In genomic region chr2:115573756-115574155, GRCh38 we compare ENCODE assay signal across 23 cellular contexts.
"Had no signal": no experiment of that assay in that cellular context is flagged by ENCODE, and none has a peak within 500 bp of the region (broad histone marks: within the 10 kb centered on the region; RNA-seq: fewer than 3 reads in every experiment).

No MANE protein-coding gene starts in this region.

- H3K36me3 ChIP-seq: heart right ventricle, left lung, ovary, spleen, suprapubic skin, thoracic aorta, tibial artery, upper lobe of right lung had no signal

- H3K4me1 ChIP-seq: heart right ventricle, left lung, spleen, suprapubic skin, tibial artery, upper lobe of right lung had no signal

- H3K27ac ChIP-seq: heart right ventricle, hepatocyte, left lung, ovary, skin epidermis, spleen, suprapubic skin, thoracic aorta, tibial artery, upper lobe of right lung had no signal

- H3K9me3 ChIP-seq: ovary, thoracic aorta, tibial artery, upper lobe of right lung had no signal

- H3K27me3 ChIP-seq: heart right ventricle, hepatocyte, left lung, ovary, spleen, suprapubic skin, tibial artery, upper lobe of right lung had no signal

- ATAC-seq: heart right ventricle; left cardiac atrium; left lung; natural killer cell; right cardiac atrium; sciatic nerve; stimulated activated effector memory CD8-positive, alpha-beta T cell treated with anti-CD3 and anti-CD28 coated beads, Interleukin-12 subunit alpha, Interleukin-12 subunit beta, amount 100 ng/mL, for 72 hours; upper lobe of right lung had no signal

- H3K4me3 ChIP-seq: heart right ventricle, hepatocyte, left lung, lung, ovary, skin epidermis, spleen, suprapubic skin, thoracic aorta, tibial artery, upper lobe of right lung had no signal

- DNase-seq: heart right ventricle; islet precursor cell; left cardiac atrium; left lung; mesendoderm; naive B cell; natural killer cell; ovary; retina; right cardiac atrium; spleen; stimulated activated CD4-positive, alpha-beta T cell treated with anti-CD3 and anti-CD28 coated beads, Interleukin-4, amount 100 ng/mL, for 24 hours; stimulated activated naive CD4-positive, alpha-beta T cell; tibial artery; trophoblast cell; upper lobe of right lung had no signal
